ENCODE assay signal across 14 cellular contexts in the genomic region with DNA sequence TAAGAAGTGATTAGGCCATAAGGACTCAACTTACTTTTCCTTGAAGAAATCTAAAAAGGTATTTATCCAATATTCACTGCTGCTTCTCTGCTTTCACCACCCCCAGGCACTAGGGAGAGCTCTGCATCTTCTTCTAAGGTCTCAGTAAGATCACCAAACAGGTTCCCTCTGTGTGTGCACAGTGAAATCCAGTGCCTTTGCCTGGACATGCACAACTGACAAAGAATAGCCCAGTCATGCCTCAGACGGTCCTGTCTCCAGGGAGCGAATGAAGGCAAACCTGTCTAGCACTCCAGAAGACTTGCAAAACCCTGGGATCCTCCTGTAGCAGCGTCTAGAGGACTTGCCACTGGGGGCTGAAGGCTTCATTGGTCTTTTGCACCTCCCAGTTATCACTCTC.
DNase-seq lines count a peak whose midpoint lies in the region; ATAC-seq and TF ChIP-seq lines count a peak whose summit lies in the region.
"Had no signal": no experiment of that assay in that cellular context is flagged by ENCODE, and none has a peak within 500 bp of the region (broad histone marks: within the 10 kb centered on the region; RNA-seq: fewer than 3 reads in every experiment).

No MANE protein-coding gene starts in this region.

- no peaks in the 10 kb centered on the region for H4K20me1 ChIP-seq in MM.1S (ENCODE audit: insufficient read depth, low read length)

- H3K4me1 ChIP-seq in lung (ENCODE audit: control insufficient read depth in 2 of 2, insufficient read depth in 2 of 2, low read length in 2 of 2), result no peaks in the 10 kb centered on the region
- H3K4me1 ChIP-seq in MM.1S (ENCODE audit: low read length), result no peaks in the 10 kb centered on the region

- peak; percentile 87 for DNase-seq in DMS53 treated with DMSO at 0.1 percent for 48 hours (lab: John Stamatoyannopoulos, UW; ENCODE audit: unreplicated experiment)
- peak; percentile 53 for DNase-seq in NCI-H187 treated with DMSO at 0.1 percent for 48 hours (lab: John Stamatoyannopoulos, UW)
- DNase-seq in lung (ENCODE audit: low spot score), result peak; percentile 36
- no peak for DNase-seq in activated CD4-positive, CD25-positive, alpha-beta regulatory T cell treated with anti-CD3 and anti-CD28 coated beads, Interleukin-2, amount 50 U/mL, for 72 hours
- DNase-seq in MM.1S, result no peak
- no peak for DNase-seq in COR-L47 (lab: John Stamatoyannopoulos, UW)
- DNase-seq: activated CD8-positive, alpha-beta T cell treated with anti-CD3 and anti-CD28 coated beads for 36 hours; effector memory CD8-positive, alpha-beta T cell; HCEC 1CT; kidney glomerular epithelial cell; retina; T-cell had no signal

- no peaks in the 10 kb centered on the region for H3K79me2 ChIP-seq in MM.1S (ENCODE audit: low read length)

- peak overlapping the region; percentile 47 for H3K27ac ChIP-seq in VCaP
- no peak overlapping the region for H3K27ac ChIP-seq in lung (ENCODE audit: low read depth in 1 of 2, low read length in 1 of 2)
- H3K27ac ChIP-seq in MM.1S (ENCODE audit: low read length), result no peak overlapping the region

- 65 to 78% methylated on average over 3 of the region's 3 CpGs for WGBS in lung, 2 donors

- no peaks in the 10 kb centered on the region for H3K9me2 ChIP-seq in MM.1S (replicated peaks; ENCODE audit: insufficient read depth, low read length)

- H3K9me3 ChIP-seq in lung (ENCODE audit: control insufficient read depth in 2 of 2, insufficient read depth in 1 of 2, low read length in 1 of 2) (no peaks in the 10 kb centered on the region), MM.1S (replicated peaks; ENCODE audit: insufficient read depth, low read length) (no peaks in the 10 kb centered on the region)

- no peak overlapping the region for H3K4me3 ChIP-seq in lung
- H3K4me3 ChIP-seq in MM.1S (ENCODE audit: low read length), result no peak overlapping the region

- peak; percentile 73 for TF ChIP-seq CTCF in VCaP (conservative IDR thresholded peaks at IDR 0.05)
- TF ChIP-seq CTCF in lung (IDR thresholded peaks at IDR 0.05; ENCODE audit: control extremely low read depth, extremely low read depth), result no peak
- TF ChIP-seq CTCF in MM.1S (IDR thresholded peaks at IDR 0.05; ENCODE audit: low read length), result no peak

- H3K36me3 ChIP-seq in lung (ENCODE audit: control insufficient read depth in 2 of 2, insufficient read depth in 2 of 2, low read length in 2 of 2) (no peaks in the 10 kb centered on the region), MM.1S (replicated peaks; ENCODE audit: insufficient read depth, low read length) (no peaks in the 10 kb centered on the region)

- no peak overlapping the region for H2AFZ ChIP-seq in MM.1S (ENCODE audit: low read length)

- H3F3A ChIP-seq in MM.1S (ENCODE audit: insufficient read depth, low read length), result no peaks in the 10 kb centered on the region

- H3K27me3 ChIP-seq in lung (ENCODE audit: control insufficient read depth, insufficient read depth) (no peaks in the 10 kb centered on the region), MM.1S (replicated peaks; ENCODE audit: insufficient read depth, low read length) (no peaks in the 10 kb centered on the region)

- ATAC-seq in lung (ENCODE audit: insufficient read depth, low FRiP score) (no peak), GM21367 (IDR thresholded peaks at IDR 0.05; ENCODE audit: unreplicated experiment) (no peak)
- ATAC-seq: activated CD8-positive, alpha-beta T cell treated with anti-CD3 and anti-CD28 coated beads for 36 hours; effector memory CD8-positive, alpha-beta T cell; T-cell had no signal

- H3K4me2 ChIP-seq in MM.1S (ENCODE audit: low read depth, low read length), result no peak overlapping the region

- no peak overlapping the region for H3K9ac ChIP-seq in MM.1S (ENCODE audit: low read length)

Comparison
In these comparisons a context has a peak if more than half of its experiments do, and no peak if none do; other contexts are left out.
1. DNase-seq: peak in DMS53 treated with DMSO at 0.1 percent for 48 hours (single experiment), NCI-H187 treated with DMSO at 0.1 percent for 48 hours (single experiment) and lung (single experiment); none in activated CD4-positive, CD25-positive, alpha-beta regulatory T cell treated with anti-CD3 and anti-CD28 coated beads, Interleukin-2, amount 50 U/mL, for 72 hours (single experiment), MM.1S (single experiment) and COR-L47 (single experiment).